In the genomic region with DNA sequence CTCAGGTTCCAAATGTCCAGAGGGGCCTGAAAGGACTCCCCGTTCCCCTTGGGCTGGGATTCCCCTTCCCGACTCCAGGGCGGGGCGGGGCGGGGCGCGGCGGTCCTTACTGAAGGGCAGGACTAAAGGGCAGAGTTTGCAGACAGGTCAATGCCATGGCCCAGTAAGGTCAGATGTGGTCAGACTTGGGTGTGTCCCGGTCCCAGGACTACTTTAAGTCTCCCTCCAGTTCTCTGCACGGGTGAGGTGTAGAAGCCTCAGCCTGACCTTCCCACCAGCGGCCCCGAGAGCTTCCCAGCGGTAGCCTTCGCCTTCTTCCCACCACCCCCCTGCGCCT, we compare ENCODE assay signal across 8 cellular contexts. TPM values are rescaled to one million over a fixed set of nuclear protein-coding genes. Genes with fewer than 3 reads are reported as not detected.
DNase-seq lines count a peak whose midpoint lies in the region; ATAC-seq, FAIRE-seq and TF ChIP-seq lines count a peak whose summit lies in the region.

No MANE protein-coding gene starts in this region.

- ATAC-seq in GM21447 (IDR thresholded peaks at IDR 0.05; ENCODE audit: unreplicated experiment) (peak; percentile 10), K562 (peak; percentile 3; the same call in 2 of the 3 replicates), GM18498 (IDR thresholded peaks at IDR 0.05; ENCODE audit: unreplicated experiment) (no peak)

- H3K36me3 ChIP-seq in SK-N-SH (replicated peaks in 1 of 2; ENCODE audit: control insufficient read depth in 1 of 2, insufficient read depth in 2 of 2, low read length in 1 of 2), result no peaks in the 10 kb centered on the region
- H3K36me3 ChIP-seq in K562 (ENCODE audit: control insufficient read depth, insufficient read depth, low read length), result no peaks in the 10 kb centered on the region
- H3K36me3 ChIP-seq in spleen, result peaks cover 0 to 2% (median 0%) of the 10 kb centered on the region in 6 donors

- DNase-seq in SK-N-SH (peak; percentile 58), K562 (ENCODE audit: extremely low read depth in 1 of 4, low spot score in 3 of 4) (peak; percentile 28 to 64 (median 32)), iris pigment epithelial cell (ENCODE audit: low read depth) (peak; percentile 31), spleen (peak; percentile 94), NCI-H1436 (lab: John Stamatoyannopoulos, UW) (no peak), islet precursor cell (no peak)

- peaks cover 15 to 20% of the 10 kb centered on the region in 2 experiments for H3K4me1 ChIP-seq in SK-N-SH (ENCODE audit: control insufficient read depth in 1 of 2, insufficient read depth in 2 of 2, low read depth in 1 of 2, low read length in 1 of 2)
- peaks cover 28 to 50% of the 10 kb centered on the region in 2 experiments for H3K4me1 ChIP-seq in K562 (replicated peaks in 1 of 2; ENCODE audit: control insufficient read depth in 2 of 2, insufficient read depth in 2 of 2, low read length in 2 of 2)
- peaks cover 32 to 63% (median 43%) of the 10 kb centered on the region in 6 donors for H3K4me1 ChIP-seq in spleen

- TF ChIP-seq EP300 in SK-N-SH (IDR thresholded peaks at IDR 0.05; ENCODE audit: borderline replicate concordance in 1 of 2, low read depth in 1 of 2, low read length in 1 of 2), result no peak
- no peak for TF ChIP-seq EP300 in K562 (IDR thresholded peaks at IDR 0.05; ENCODE audit: low read length)

- H4K20me1 ChIP-seq in SK-N-SH (ENCODE audit: insufficient read depth) (peaks cover 11% of the 10 kb centered on the region), K562 (replicated peaks; ENCODE audit: control insufficient read depth, insufficient read depth, low read length) (no peaks in the 10 kb centered on the region)

- H3K9me3 ChIP-seq in SK-N-SH (no peaks in the 10 kb centered on the region), K562 (replicated peaks; ENCODE audit: control insufficient read depth, insufficient read depth, low read depth, low read length) (no peaks in the 10 kb centered on the region), spleen (no peaks in the 10 kb centered on the region)

- H2AFZ ChIP-seq in SK-N-SH (ENCODE audit: low read depth), result peak overlapping the region; percentile 94; the same call in 1 of the 2 replicates
- H2AFZ ChIP-seq in K562 (ENCODE audit: low read depth, low read length), result peak overlapping the region; percentile 87

- H3K9me2 ChIP-seq in SK-N-SH, result no peaks in the 10 kb centered on the region

- no peak for FAIRE-seq in K562 (lab: Jason Lieb, UNC)

- no peaks in the 10 kb centered on the region for H3K9me1 ChIP-seq in K562 (ENCODE audit: control insufficient read depth, insufficient read depth, low read length)

- TF ChIP-seq POLR2A in K562 (conservative IDR thresholded peaks at IDR 0.05), result no peak
- no peak for TF ChIP-seq POLR2A in spleen (IDR thresholded peaks at IDR 0.05)

- TF ChIP-seq RAD21 in SK-N-SH (IDR thresholded peaks at IDR 0.05; ENCODE audit: low read length), result no peak
- TF ChIP-seq RAD21 in K562 (CRISPR knock-in tag; conservative IDR thresholded peaks at IDR 0.05 in 1 of 2, IDR thresholded peaks at IDR 0.05 in 1 of 2), result no peak

- peaks cover 26% of the 10 kb centered on the region for H3K79me2 ChIP-seq in SK-N-SH (ENCODE audit: insufficient read depth)
- peaks cover 12% of the 10 kb centered on the region for H3K79me2 ChIP-seq in K562 (ENCODE audit: control insufficient read depth, insufficient read depth, low read length)

- BruUV-seq in K562 (replicated peaks; lab: Mats Ljungman, UMichigan), result no TSS peak

- peaks cover 20% of the 10 kb centered on the region for H3F3A ChIP-seq in SK-N-SH (replicated peaks; ENCODE audit: insufficient read depth)

- H3K4me2 ChIP-seq in SK-N-SH (peak overlapping the region; percentile 99), K562 (ENCODE audit: insufficient read depth, low read length) (peak overlapping the region; percentile 88)

- CTCF ChIA-PET in SK-N-SH (lab: Yijun Ruan, JAX), result interaction anchor here (0.7 to 6.5 kb wide), 26 partner anchors 10 to 245 kb away, joined by 3 to 79 read pairs (median 4); a partner anchor contains a TSS
- CTCF ChIA-PET in K562 (lab: Yijun Ruan, JAX; ENCODE audit: low intra/inter-chr PET ratio), result no interaction called here

- in situ Hi-C loops in K562 (cut with MboI), result no loop called here

- H3K27me3 ChIP-seq in SK-N-SH (ENCODE audit: insufficient read depth) (peaks cover 7% of the 10 kb centered on the region; the same call in 1 of the 2 replicates), K562 (ENCODE audit: control insufficient read depth in 2 of 2, insufficient read depth in 2 of 2, low read length in 2 of 2) (peaks cover 11 to 17% of the 10 kb centered on the region in 2 experiments; a peak in 4 of 5 replicates), spleen (replicated peaks in 1 of 7) (peaks cover 0 to 6% (median 0%) of the 10 kb centered on the region in 7 donors)

- POLR2A ChIA-PET in SK-N-SH (lab: Yijun Ruan, JAX), result interaction anchor here (1.4 to 3.2 kb wide), 4 partner anchors 10 to 55 kb away, joined by 3 to 19 read pairs (median 10); a partner anchor contains a TSS
- POLR2A ChIA-PET in K562 (lab: Yijun Ruan, JAX), result interaction anchor here (0.6 to 1.0 kb wide), 3 partner anchors 9 to 514 kb away, joined by 3 to 4 read pairs (median 3); a partner anchor contains a TSS

- H3K4me3 ChIP-seq in SK-N-SH (ENCODE audit: low read depth in 2 of 2, low read length in 1 of 2) (peak overlapping the region; percentile 76 to 90), K562 (peak overlapping the region; percentile 65), spleen (peak overlapping the region; percentile 72 to 86 (median 83))

- intact Hi-C loops in K562 (cut with micrococcal nuclease), result loop anchor here (2.0 to 10.0 kb wide), 3 partner anchors 22 to 290 kb away; a partner anchor contains a TSS
- intact Hi-C loops in spleen (cut with DNase I; ENCODE audit: low total_unique reads), result no loop called here

- no peak for TF ChIP-seq CTCF in SK-N-SH (IDR thresholded peaks at IDR 0.05)
- no peak for TF ChIP-seq CTCF in K562 (IDR thresholded peaks at IDR 0.05 in 2 of 3, conservative IDR thresholded peaks at IDR 0.05 in 1 of 3; ENCODE audit: insufficient read depth in 2 of 3, low read depth in 1 of 3, low read length in 3 of 3)
- TF ChIP-seq CTCF in spleen (IDR thresholded peaks at IDR 0.05 in 8 of 11, conservative IDR thresholded peaks at IDR 0.05 in 3 of 11), result no peak

- peak overlapping the region; percentile 92 for H3K9ac ChIP-seq in SK-N-SH
- H3K9ac ChIP-seq in K562 (ENCODE audit: insufficient read depth in 1 of 2, low read depth in 2 of 2, low read length in 2 of 2), result peak overlapping the region; percentile 34 to 91; a peak in 3 of 4 replicates

- 3% methylated on average over 13 of the region's 15 CpGs for WGBS in SK-N-SH (ENCODE audit: low lambda C conversion rate)
- WGBS in K562 (ENCODE audit: insufficient coverage, low coverage, missing lambda C conversion rate), result 4% methylated on average over 4 of the region's 15 CpGs
- 0 to 1% (median 0%) methylated on average over 6 to 15 of the region's 15 CpGs for WGBS in spleen, 5 donors

- peak overlapping the region; percentile 96 to 99 for H3K27ac ChIP-seq in SK-N-SH (ENCODE audit: low read depth in 2 of 2, low read length in 1 of 2)
- H3K27ac ChIP-seq in K562 (ENCODE audit: extremely low read depth, low read depth, low read length), result no peak overlapping the region; the same call in 1 of the 3 replicates
- H3K27ac ChIP-seq in spleen, result peak overlapping the region; percentile 88 to 100 (median 95)

RNA-seq across cellular contexts. Expression of a gene that starts 0.5 kb away (rescaled TPM):
- 1.4 and 2.6 TPM in 2 replicates for polyA plus RNA-seq in SK-N-SH (2012; rRNA removed)
- polyA plus RNA-seq in SK-N-SH (2012; cell fraction: cytosol; rRNA removed), result 1.5 and 2.1 TPM in 2 replicates
- polyA plus RNA-seq in SK-N-SH (2012; cell fraction: nucleus; rRNA removed), result 12.6 and 12.7 TPM in 2 replicates
- 35.9 and 42.7 TPM in 2 replicates for total RNA-seq in K562 (2011; cell fraction: chromatin; rRNA removed; ENCODE audit: low replicate concordance)
- 14.5 and 17.1 TPM in 2 replicates for total RNA-seq in K562 (2011; cell fraction: nucleolus; rRNA removed)
- total RNA-seq in K562 (2011; cell fraction: nucleoplasm; rRNA removed), result 33.6 and 57.3 TPM in 2 replicates
- 2.7 and 5.0 TPM in 2 replicates for total RNA-seq in K562 (2014; rRNA removed)
- total RNA-seq in K562 (2014; rRNA removed; fragmentation: Illumina TruSeq; extraction: Trizol), result 1.4 and 2.2 TPM in 2 replicates
- total RNA-seq in K562 (2015; rRNA removed; fragmentation: Illumina TruSeq; extraction: Trizol), result 0.47 and 0.98 TPM in 2 replicates
- total RNA-seq in K562 (2021), result 19.0 and 22.9 TPM in 2 replicates
- 0.32 and 0.99 TPM in 2 replicates for polyA plus RNA-seq in K562 (2011; rRNA removed)
- 0.32 and 0.33 TPM in 2 replicates for polyA plus RNA-seq in K562 (2011; cell fraction: cytosol; rRNA removed)
- 5.9 and 6.5 TPM in 2 replicates for polyA plus RNA-seq in K562 (2011; cell fraction: nucleus; rRNA removed)
- polyA plus RNA-seq in K562 (2012), result 4.8 and 14.4 TPM in 2 replicates
- 3.9 and 6.1 TPM in 2 replicates for polyA plus RNA-seq in K562 (2014; fragmentation: Illumina TruSeq; extraction: Trizol)
- under 1 TPM; 0.01 to 0.06 TPM for polyA plus RNA-seq in K562 (2014; fragmentation: Nextera tagmentation; extraction: Ambion mirVana)
- polyA plus RNA-seq in K562 (2014; rRNA removed), result 2.7 and 3.0 TPM in 2 replicates
- polyA minus RNA-seq in K562 (2011; rRNA and poly(A)+ RNA removed), result 1.7 and 5.4 TPM in 2 replicates
- 4.2 and 4.6 TPM in 2 replicates for polyA minus RNA-seq in K562 (2011; cell fraction: cytosol; rRNA and poly(A)+ RNA removed)
- 5.1 and 21.4 TPM in 2 replicates for polyA minus RNA-seq in K562 (2011; cell fraction: nucleus; rRNA and poly(A)+ RNA removed)
- 100 to 1,000 TPM in 1 of 7 donors, 10 to 100 TPM in 6; 22.3 to 110 (median 60.8) TPM for total RNA-seq in spleen
- 10 to 100 TPM in 1 of 3 donors, 1 to 10 TPM in 2; 2.9 to 11.7 (median 4.0) TPM for polyA plus RNA-seq in spleen

RNA-seq across cellular contexts. Expression of a gene that starts 20.3 kb away (rescaled TPM):
- polyA plus RNA-seq in SK-N-SH (2012; rRNA removed) (0.83 and 1.2 TPM in 2 replicates), K562 (2011; rRNA removed) (0.12 and 0.13 TPM in 2 replicates), K562 (2014; fragmentation: Illumina TruSeq; extraction: Trizol) (0.42 TPM in 2 replicates), K562 (2014; fragmentation: Nextera tagmentation; extraction: Ambion mirVana) (under 1 TPM in 1 of 2 experiments, not detected in 1; 0.10 TPM), K562 (2014; rRNA removed) (0.40 TPM in 1 of 2 replicates, not detected in the other), spleen (10 to 100 TPM in 1 of 3 donors, 1 to 10 TPM in 2; 5.5 to 26.2 (median 9.5) TPM)
- polyA plus RNA-seq in SK-N-SH (2012; cell fraction: cytosol; rRNA removed), result 0.18 and 0.53 TPM in 2 replicates
- polyA plus RNA-seq in SK-N-SH (2012; cell fraction: nucleus; rRNA removed), result 10.9 and 14.0 TPM in 2 replicates
- 4.3 and 8.8 TPM in 2 replicates for total RNA-seq in K562 (2011; cell fraction: chromatin; rRNA removed; ENCODE audit: low replicate concordance)
- total RNA-seq in K562 (2011; cell fraction: nucleolus; rRNA removed), result 3.3 and 4.3 TPM in 2 replicates
- 2.1 and 4.4 TPM in 2 replicates for total RNA-seq in K562 (2011; cell fraction: nucleoplasm; rRNA removed)
- total RNA-seq in K562 (2014; rRNA removed) (0.32 TPM in 1 of 2 replicates, not detected in the other), K562 (2014; rRNA removed; fragmentation: Illumina TruSeq; extraction: Trizol) (not detected in 2 replicates), K562 (2015; rRNA removed; fragmentation: Illumina TruSeq; extraction: Trizol) (not detected in 2 replicates), K562 (2021) (1.0 and 1.4 TPM in 2 replicates), spleen (10 to 100 TPM in 5 of 7 donors, 1 to 10 TPM in 2; 5.2 to 31.8 (median 18.0) TPM)
- 0.16 and 0.18 TPM in 2 replicates for polyA plus RNA-seq in K562 (2011; cell fraction: cytosol; rRNA removed)
- 1.1 and 2.4 TPM in 2 replicates for polyA plus RNA-seq in K562 (2011; cell fraction: nucleus; rRNA removed)
- 0.33 and 1.8 TPM in 2 replicates for polyA plus RNA-seq in K562 (2012)
- not detected in 2 replicates for polyA minus RNA-seq in K562 (2011; rRNA and poly(A)+ RNA removed)
- not detected in 2 replicates for polyA minus RNA-seq in K562 (2011; cell fraction: cytosol; rRNA and poly(A)+ RNA removed)
- 0.27 and 0.78 TPM in 2 replicates for polyA minus RNA-seq in K562 (2011; cell fraction: nucleus; rRNA and poly(A)+ RNA removed)

RNA-seq across cellular contexts. Expression of a gene that starts 22.8 kb away (rescaled TPM):
- polyA plus RNA-seq in SK-N-SH (2012; rRNA removed) (133 and 202 TPM in 2 replicates), K562 (2011; rRNA removed) (34.5 and 39.9 TPM in 2 replicates), K562 (2014; fragmentation: Illumina TruSeq; extraction: Trizol) (19.1 and 32.8 TPM in 2 replicates), K562 (2014; fragmentation: Nextera tagmentation; extraction: Ambion mirVana) (10 to 100 TPM; 70.4 to 90.4 TPM), K562 (2014; rRNA removed) (87.3 and 104 TPM in 2 replicates), spleen (100 to 1,000 TPM; 119 to 185 (median 182) TPM)
- 105 and 121 TPM in 2 replicates for polyA plus RNA-seq in SK-N-SH (2012; cell fraction: cytosol; rRNA removed)
- polyA plus RNA-seq in SK-N-SH (2012; cell fraction: nucleus; rRNA removed), result 74.0 and 122 TPM in 2 replicates
- total RNA-seq in K562 (2011; cell fraction: chromatin; rRNA removed; ENCODE audit: low replicate concordance), result 6.8 and 9.8 TPM in 2 replicates
- 15.5 and 19.7 TPM in 2 replicates for total RNA-seq in K562 (2011; cell fraction: nucleolus; rRNA removed)
- 10.8 and 15.5 TPM in 2 replicates for total RNA-seq in K562 (2011; cell fraction: nucleoplasm; rRNA removed)
- total RNA-seq in K562 (2014; rRNA removed) (99.8 TPM in 2 replicates), K562 (2014; rRNA removed; fragmentation: Illumina TruSeq; extraction: Trizol) (13.3 and 16.4 TPM in 2 replicates), K562 (2015; rRNA removed; fragmentation: Illumina TruSeq; extraction: Trizol) (52.6 and 57.3 TPM in 2 replicates), K562 (2021) (54.7 and 61.2 TPM in 2 replicates), spleen (100 to 1,000 TPM in 1 of 7 donors, 10 to 100 TPM in 6; 51.0 to 111 (median 56.9) TPM)
- polyA plus RNA-seq in K562 (2011; cell fraction: cytosol; rRNA removed), result 53.5 and 108 TPM in 2 replicates
- polyA plus RNA-seq in K562 (2011; cell fraction: nucleus; rRNA removed), result 33.4 and 45.6 TPM in 2 replicates
- 56.0 and 83.5 TPM in 2 replicates for polyA plus RNA-seq in K562 (2012)
- 4.0 and 5.2 TPM in 2 replicates for polyA minus RNA-seq in K562 (2011; rRNA and poly(A)+ RNA removed)
- 26.4 and 63.1 TPM in 2 replicates for polyA minus RNA-seq in K562 (2011; cell fraction: cytosol; rRNA and poly(A)+ RNA removed)
- polyA minus RNA-seq in K562 (2011; cell fraction: nucleus; rRNA and poly(A)+ RNA removed), result 11.7 and 17.4 TPM in 2 replicates

RNA-seq across cellular contexts. Expression of a gene that starts 23.3 kb away (rescaled TPM):
- polyA plus RNA-seq in SK-N-SH (2012; rRNA removed) (8.8 and 9.8 TPM in 2 replicates), K562 (2011; rRNA removed) (4.2 and 7.2 TPM in 2 replicates), K562 (2014; fragmentation: Illumina TruSeq; extraction: Trizol) (7.3 and 7.9 TPM in 2 replicates), K562 (2014; fragmentation: Nextera tagmentation; extraction: Ambion mirVana) (1 to 10 TPM; 2.4 to 5.7 TPM), K562 (2014; rRNA removed) (4.8 and 7.5 TPM in 2 replicates), spleen (1 to 10 TPM; 2.1 to 3.8 (median 2.9) TPM)
- 8.5 and 9.4 TPM in 2 replicates for polyA plus RNA-seq in SK-N-SH (2012; cell fraction: cytosol; rRNA removed)
- 11.6 and 16.8 TPM in 2 replicates for polyA plus RNA-seq in SK-N-SH (2012; cell fraction: nucleus; rRNA removed)
- total RNA-seq in K562 (2011; cell fraction: chromatin; rRNA removed; ENCODE audit: low replicate concordance), result 5.6 and 9.9 TPM in 2 replicates
- 6.5 and 8.8 TPM in 2 replicates for total RNA-seq in K562 (2011; cell fraction: nucleolus; rRNA removed)
- total RNA-seq in K562 (2011; cell fraction: nucleoplasm; rRNA removed), result 5.0 and 6.4 TPM in 2 replicates
- total RNA-seq in K562 (2014; rRNA removed) (4.7 and 6.0 TPM in 2 replicates), K562 (2014; rRNA removed; fragmentation: Illumina TruSeq; extraction: Trizol) (5.7 and 5.8 TPM in 2 replicates), K562 (2015; rRNA removed; fragmentation: Illumina TruSeq; extraction: Trizol) (6.4 and 7.6 TPM in 2 replicates), K562 (2021) (6.9 and 7.8 TPM in 2 replicates), spleen (10 to 100 TPM in 1 of 7 donors, 1 to 10 TPM in 6; 4.1 to 13.2 (median 5.9) TPM)
- 4.6 and 5.4 TPM in 2 replicates for polyA plus RNA-seq in K562 (2011; cell fraction: cytosol; rRNA removed)
- 7.7 and 13.1 TPM in 2 replicates for polyA plus RNA-seq in K562 (2011; cell fraction: nucleus; rRNA removed)
- 2.8 and 5.2 TPM in 2 replicates for polyA plus RNA-seq in K562 (2012)
- 2.1 and 5.2 TPM in 2 replicates for polyA minus RNA-seq in K562 (2011; rRNA and poly(A)+ RNA removed)
- 1.9 and 2.5 TPM in 2 replicates for polyA minus RNA-seq in K562 (2011; cell fraction: cytosol; rRNA and poly(A)+ RNA removed)
- 5.5 and 8.3 TPM in 2 replicates for polyA minus RNA-seq in K562 (2011; cell fraction: nucleus; rRNA and poly(A)+ RNA removed)

RNA-seq across cellular contexts. Expression of a gene that starts 54.1 kb away (rescaled TPM):
- polyA plus RNA-seq in SK-N-SH (2012; rRNA removed), result 55.2 and 56.2 TPM in 2 replicates
- polyA plus RNA-seq in SK-N-SH (2012; cell fraction: cytosol; rRNA removed), result 26.4 and 34.7 TPM in 2 replicates
- polyA plus RNA-seq in SK-N-SH (2012; cell fraction: nucleus; rRNA removed), result 200 and 219 TPM in 2 replicates
- 101 and 117 TPM in 2 replicates for total RNA-seq in K562 (2011; cell fraction: chromatin; rRNA removed; ENCODE audit: low replicate concordance)
- 47.2 and 48.0 TPM in 2 replicates for total RNA-seq in K562 (2011; cell fraction: nucleolus; rRNA removed)
- total RNA-seq in K562 (2011; cell fraction: nucleoplasm; rRNA removed), result 69.7 and 83.1 TPM in 2 replicates
- total RNA-seq in K562 (2014; rRNA removed), result 34.8 and 36.7 TPM in 2 replicates
- 14.6 and 15.2 TPM in 2 replicates for total RNA-seq in K562 (2014; rRNA removed; fragmentation: Illumina TruSeq; extraction: Trizol)
- 19.8 and 21.2 TPM in 2 replicates for total RNA-seq in K562 (2015; rRNA removed; fragmentation: Illumina TruSeq; extraction: Trizol)
- 30.6 and 38.2 TPM in 2 replicates for total RNA-seq in K562 (2021)
- polyA plus RNA-seq in K562 (2011; rRNA removed), result 12.2 and 15.7 TPM in 2 replicates
- polyA plus RNA-seq in K562 (2011; cell fraction: cytosol; rRNA removed), result 16.1 and 25.2 TPM in 2 replicates
- polyA plus RNA-seq in K562 (2011; cell fraction: nucleus; rRNA removed), result 70.0 and 86.2 TPM in 2 replicates
- polyA plus RNA-seq in K562 (2012), result 29.2 and 37.9 TPM in 2 replicates
- 24.7 and 24.8 TPM in 2 replicates for polyA plus RNA-seq in K562 (2014; fragmentation: Illumina TruSeq; extraction: Trizol)
- polyA plus RNA-seq in K562 (2014; fragmentation: Nextera tagmentation; extraction: Ambion mirVana), result under 1 TPM; 0.39 to 0.63 TPM
- 27.8 and 33.9 TPM in 2 replicates for polyA plus RNA-seq in K562 (2014; rRNA removed)
- 23.8 TPM in 2 replicates for polyA minus RNA-seq in K562 (2011; rRNA and poly(A)+ RNA removed)
- 17.8 and 29.3 TPM in 2 replicates for polyA minus RNA-seq in K562 (2011; cell fraction: cytosol; rRNA and poly(A)+ RNA removed)
- polyA minus RNA-seq in K562 (2011; cell fraction: nucleus; rRNA and poly(A)+ RNA removed), result 24.1 and 28.0 TPM in 2 replicates
- total RNA-seq in spleen, result 100 to 1,000 TPM in 2 of 7 donors, 10 to 100 TPM in 5; 60.9 to 117 (median 83.6) TPM
- 10 to 100 TPM; 37.0 to 84.3 (median 71.8) TPM for polyA plus RNA-seq in spleen

Comparison
In these comparisons a context has a peak if more than half of its experiments do, and no peak if none do; other contexts are left out.
1. DNase-seq: peak in SK-N-SH (single experiment), K562 (4 of 4), iris pigment epithelial cell (single experiment) and spleen (single experiment); none in NCI-H1436 (single experiment) and islet precursor cell (single experiment).
2. Peak in every context shown above with its lines, with median percentiles within 50 percentile points of each other: H3K4me3 ChIP-seq.